8 cellular contexts compared by ENCODE assay signal in the genomic region with DNA sequence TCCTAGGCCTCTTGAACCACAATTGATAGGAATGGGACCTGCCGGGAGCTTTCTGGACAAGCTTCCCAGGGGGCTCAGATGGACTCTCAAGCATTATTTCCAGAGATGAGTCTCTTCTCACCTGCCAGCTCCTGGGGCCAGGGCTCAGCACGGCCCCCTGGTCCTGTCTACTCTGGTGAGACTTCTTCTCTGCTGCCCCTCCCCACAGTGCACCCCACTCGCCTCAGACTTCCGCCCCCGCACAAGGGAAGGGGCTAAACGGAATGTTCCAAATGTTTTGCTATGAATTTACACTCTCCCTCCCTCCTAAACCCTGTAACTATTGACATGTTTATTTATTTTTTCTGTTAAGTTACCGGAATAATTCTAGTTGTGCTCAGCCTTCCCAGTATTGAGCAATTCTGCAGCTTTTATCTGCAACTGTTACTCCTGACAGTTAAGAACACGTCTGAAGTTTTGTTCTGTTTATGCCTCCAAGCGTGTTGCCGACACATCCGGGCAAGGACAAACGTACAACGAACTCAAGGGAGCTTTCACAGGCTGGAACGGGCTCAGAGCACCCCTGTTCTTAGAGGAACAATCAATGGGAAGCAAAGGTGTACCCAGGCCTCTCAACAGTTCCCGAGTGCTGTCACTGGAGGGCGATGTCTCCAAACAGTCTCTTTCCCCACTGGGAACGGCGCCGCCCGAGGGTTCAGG. TPM values are rescaled to one million over a fixed set of nuclear protein-coding genes. Genes with fewer than 3 reads are reported as not detected.
DNase-seq lines count a peak whose midpoint lies in the region; ATAC-seq and TF ChIP-seq lines count a peak whose summit lies in the region.

No MANE protein-coding gene starts in this region.

- TF ChIP-seq CTCF in fibroblast of the aortic adventitia (IDR thresholded peaks at IDR 0.05; ENCODE audit: insufficient read depth, low read length), result peak; percentile 78

- no peak overlapping the region for H3K4me3 ChIP-seq in fibroblast of the aortic adventitia (ENCODE audit: low read depth, low read length)

- ATAC-seq in HG03108 (IDR thresholded peaks at IDR 0.05; ENCODE audit: unreplicated experiment), result peak; percentile 75

- DNase-seq in D341Med (ENCODE audit: low spot score) (peak; percentile 72), GM19238 (ENCODE audit: insufficient read length, low spot score) (peak; percentile 51), NCI-H460 (ENCODE audit: extremely low read depth, low read depth) (peak; percentile 71), fibroblast of the aortic adventitia (ENCODE audit: low read depth) (peak; percentile 54), occipital lobe (lab: John Stamatoyannopoulos, UW) (peak; percentile 42), NK-92 (lab: John Stamatoyannopoulos, UW; ENCODE audit: unreplicated experiment) (no peak)
- DNase-seq in activated CD8-positive, alpha-beta memory T cell treated with anti-CD3 and anti-CD28 coated beads, Interleukin-2, amount 50 U/mL, for 4 hours, result peak; percentile 17

RNA-seq across cellular contexts. Expression of a gene that starts 55.2 kb away (rescaled TPM):
- total RNA-seq in NCI-H460 (2014; rRNA removed; shearing (Covaris generic)), result 16.6 and 20.0 TPM in 2 replicates
- 15.2 and 25.0 TPM in 2 replicates for polyA plus RNA-seq in NCI-H460 (2014; cell fraction: nucleus; rRNA removed)
- total RNA-seq in fibroblast of the aortic adventitia (ENCODE audit: low replicate concordance), result 36.6 and 54.7 TPM in 2 replicates
- 47.7 TPM for total RNA-seq in occipital lobe
